ENCODE assay signal across 8 cellular contexts in genomic region chr19:4457654-4458406, GRCh38. TPM values are rescaled to one million over a fixed set of nuclear protein-coding genes. Genes with fewer than 3 reads are reported as not detected.
DNase-seq lines count a peak whose midpoint lies in the region; ATAC-seq, FAIRE-seq and TF ChIP-seq lines count a peak whose summit lies in the region.

A gene with protein sequence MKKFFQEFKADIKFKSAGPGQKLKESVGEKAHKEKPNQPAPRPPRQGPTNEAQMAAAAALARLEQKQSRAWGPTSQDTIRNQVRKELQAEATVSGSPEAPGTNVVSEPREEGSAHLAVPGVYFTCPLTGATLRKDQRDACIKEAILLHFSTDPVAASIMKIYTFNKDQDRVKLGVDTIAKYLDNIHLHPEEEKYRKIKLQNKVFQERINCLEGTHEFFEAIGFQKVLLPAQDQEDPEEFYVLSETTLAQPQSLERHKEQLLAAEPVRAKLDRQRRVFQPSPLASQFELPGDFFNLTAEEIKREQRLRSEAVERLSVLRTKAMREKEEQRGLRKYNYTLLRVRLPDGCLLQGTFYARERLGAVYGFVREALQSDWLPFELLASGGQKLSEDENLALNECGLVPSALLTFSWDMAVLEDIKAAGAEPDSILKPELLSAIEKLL (minus strand): TSS chr19:4457794. CDS start chr19:4457697, 97 bp downstream.

- no TSS peak for BruUV-seq in mammary epithelial cell (replicated peaks; lab: Mats Ljungman, UMichigan)

- 18% methylated on average over 38 of the region's 52 CpGs for WGBS in A549 (ENCODE audit: missing lambda C conversion rate)
- 9% methylated on average over 31 of the region's 52 CpGs for WGBS in mammary epithelial cell (ENCODE audit: low coverage, missing lambda C conversion rate)
- 8 to 13% (median 11%) methylated on average over 49 to 52 of the region's 52 CpGs for WGBS in small intestine, 3 donors

- H3K27me3 ChIP-seq in WERI-Rb-1 (ENCODE audit: insufficient read depth, low read depth, severe bottlenecking) = no peaks in the 10 kb centered on the region
- H3K27me3 ChIP-seq in mammary epithelial cell (ENCODE audit: insufficient read depth, low read length) = no peaks in the 10 kb centered on the region
- H3K27me3 ChIP-seq in small intestine (ENCODE audit: control insufficient read depth in 2 of 2, insufficient read depth in 2 of 2, low read length in 2 of 2) = no peaks in the 10 kb centered on the region

- H4K20me1 ChIP-seq in mammary epithelial cell (ENCODE audit: insufficient read depth, low read length) = no peaks in the 10 kb centered on the region

- H3K36me3 ChIP-seq in WERI-Rb-1 (peaks cover 20% of the 10 kb centered on the region), mammary epithelial cell (ENCODE audit: insufficient read depth, low read length) (peaks cover 2% of the 10 kb centered on the region), small intestine (ENCODE audit: control insufficient read depth in 2 of 2, insufficient read depth in 2 of 2, low read length in 2 of 2) (peaks cover 5 to 9% of the 10 kb centered on the region in 2 donors)

- dilution Hi-C loops in mammary epithelial cell (cut with HindIII; ENCODE audit: low sequenced_read_pairs) = loop anchor here (5.0 kb wide), 1 partner anchor 91 kb away; no protein-coding TSS in a partner anchor

- FAIRE-seq in A549 (lab: Jason Lieb, UNC) = no peak
- no peak for FAIRE-seq in small intestine (lab: Jason Lieb, UNC)

- H3K9me3 ChIP-seq in A549 (no peaks in the 10 kb centered on the region), WERI-Rb-1 (ENCODE audit: severe bottlenecking) (no peaks in the 10 kb centered on the region), mammary epithelial cell (replicated peaks; ENCODE audit: insufficient read depth, low read length) (no peaks in the 10 kb centered on the region), small intestine (ENCODE audit: control insufficient read depth, low read depth) (no peaks in the 10 kb centered on the region)

- POLR2A ChIA-PET in A549 (lab: Yijun Ruan, JAX) = interaction anchor here (0.7 to 1.2 kb wide), 4 partner anchors 13 to 254 kb away, joined by 3 to 8 read pairs (median 3); no protein-coding TSS in a partner anchor

- peak; percentile 84 to 89 for ATAC-seq in A549
- ATAC-seq in GM18870 (IDR thresholded peaks at IDR 0.05; ENCODE audit: unreplicated experiment) = peak; percentile 82
- ATAC-seq in HG03139 (IDR thresholded peaks at IDR 0.05; ENCODE audit: unreplicated experiment) = peak; percentile 73

- H3K4me3 ChIP-seq in A549 = peak within 1 kb of the TSS; percentile 56
- peak within 1 kb of the TSS; percentile 66 for H3K4me3 ChIP-seq in WERI-Rb-1 (ENCODE audit: low read depth, low read length)
- peak within 1 kb of the TSS; percentile 72 to 88 (median 80) for H3K4me3 ChIP-seq in mammary epithelial cell (replicated peaks in 1 of 3; ENCODE audit: insufficient read depth in 1 of 3, low read depth in 2 of 3, low read length in 3 of 3)
- H3K4me3 ChIP-seq in small intestine (ENCODE audit: low read depth in 1 of 2, low read length in 2 of 2) = peak within 1 kb of the TSS; percentile 84 to 87

- no peak; the same call in 1 of the 2 replicates for TF ChIP-seq POLR2A in A549 (IDR thresholded peaks at IDR 0.05; ENCODE audit: low read length)

- H3K4me1 ChIP-seq in A549 (peaks cover 14% of the 10 kb centered on the region; the same call in 2 of the 3 replicates), mammary epithelial cell (ENCODE audit: insufficient read depth, low read length) (peaks cover 22% of the 10 kb centered on the region), small intestine (ENCODE audit: control insufficient read depth in 2 of 2, insufficient read depth in 1 of 2, low read depth in 1 of 2, low read length in 1 of 2) (peaks cover 0 to 4% of the 10 kb centered on the region in 2 donors)

- CTCF ChIA-PET in A549 (lab: Yijun Ruan, JAX) (interaction anchor here (0.7 kb wide), 1 partner anchor 13 kb away, joined by 3 read pairs; no protein-coding TSS in a partner anchor), mammary epithelial cell (lab: Charles Lee; ENCODE audit: low non-redundant PET) (no interaction called here)

- H2AFZ ChIP-seq in mammary epithelial cell (ENCODE audit: low read depth, low read length) = peak within 1 kb of the TSS; percentile 82

- DNase-seq in A549 (ENCODE audit: low read depth in 1 of 2, low spot score in 1 of 2) (peak; percentile 92 to 98), NCI-H2227 (lab: John Stamatoyannopoulos, UW; ENCODE audit: unreplicated experiment) (peak; percentile 98), WERI-Rb-1 (peak; percentile 97), mammary epithelial cell (peak; percentile 96), iPS-NIHi11 (ENCODE audit: low spot score) (peak; percentile 98), small intestine (peak; percentile 98)

- TF ChIP-seq CTCF in A549 (IDR thresholded peaks at IDR 0.05) = no peak
- no peak for TF ChIP-seq CTCF in WERI-Rb-1 (IDR thresholded peaks at IDR 0.05; ENCODE audit: low read depth, low read length)
- TF ChIP-seq CTCF in mammary epithelial cell (conservative IDR thresholded peaks at IDR 0.05 in 1 of 2, IDR thresholded peaks at IDR 0.05 in 1 of 2; ENCODE audit: extremely low read depth in 1 of 2, insufficient read depth in 1 of 2, low read depth in 1 of 2, low read length in 2 of 2) = no peak

- H3K79me2 ChIP-seq in mammary epithelial cell (ENCODE audit: insufficient read depth, low read length) = peaks cover 31% of the 10 kb centered on the region

- no peak for TF ChIP-seq RAD21 in A549 (conservative IDR thresholded peaks at IDR 0.05 in 1 of 2, IDR thresholded peaks at IDR 0.05 in 1 of 2)

- peak within 1 kb of the TSS; percentile 95 for H3K4me2 ChIP-seq in A549
- peak within 1 kb of the TSS; percentile 72 for H3K4me2 ChIP-seq in mammary epithelial cell (ENCODE audit: insufficient read depth, low read depth, low read length)

- in situ Hi-C loops in mammary epithelial cell (cut with MboI; ENCODE audit: low sequenced_read_pairs in 2 of 2) = no loop called here

- no peak for TF ChIP-seq EP300 in A549 (IDR thresholded peaks at IDR 0.05)

- H3K9ac ChIP-seq in mammary epithelial cell (ENCODE audit: insufficient read depth, low read length) = peak within 1 kb of the TSS; percentile 83

- H3K27ac ChIP-seq in A549 = peak within 1 kb of the TSS; percentile 81 to 96
- peak within 1 kb of the TSS; percentile 94 for H3K27ac ChIP-seq in WERI-Rb-1
- H3K27ac ChIP-seq in mammary epithelial cell (ENCODE audit: insufficient read depth, low read depth, low read length) = peak within 1 kb of the TSS; percentile 48
- peak within 1 kb of the TSS; percentile 55 to 72 for H3K27ac ChIP-seq in small intestine (ENCODE audit: low read depth in 1 of 2, low read length in 1 of 2)

- intact Hi-C loops in mammary epithelial cell (cut with micrococcal nuclease) = loop anchor here (1.0 kb wide), 1 partner anchor 13 kb away; no protein-coding TSS in a partner anchor

TF ChIP-seq in A549, 52 proteins besides CTCF, POLR2A, EP300 and RAD21:
- peak; percentile 77 for TF ChIP-seq MAX (IDR thresholded peaks at IDR 0.05)
- TF ChIP-seq ZNF302 (CRISPR knock-in tag; IDR thresholded peaks at IDR 0.05) = no peak
- TF ChIP-seq, protein P1, sequence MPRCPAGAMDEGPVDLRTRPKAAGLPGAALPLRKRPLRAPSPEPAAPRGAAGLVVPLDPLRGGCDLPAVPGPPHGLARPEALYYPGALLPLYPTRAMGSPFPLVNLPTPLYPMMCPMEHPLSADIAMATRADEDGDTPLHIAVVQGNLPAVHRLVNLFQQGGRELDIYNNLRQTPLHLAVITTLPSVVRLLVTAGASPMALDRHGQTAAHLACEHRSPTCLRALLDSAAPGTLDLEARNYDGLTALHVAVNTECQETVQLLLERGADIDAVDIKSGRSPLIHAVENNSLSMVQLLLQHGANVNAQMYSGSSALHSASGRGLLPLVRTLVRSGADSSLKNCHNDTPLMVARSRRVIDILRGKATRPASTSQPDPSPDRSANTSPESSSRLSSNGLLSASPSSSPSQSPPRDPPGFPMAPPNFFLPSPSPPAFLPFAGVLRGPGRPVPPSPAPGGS (IDR thresholded peaks at IDR 0.05) = 0 out of 3 replicates have a peak, but pooled peaks have one; percentile 29
- TF ChIP-seq, protein P2, sequence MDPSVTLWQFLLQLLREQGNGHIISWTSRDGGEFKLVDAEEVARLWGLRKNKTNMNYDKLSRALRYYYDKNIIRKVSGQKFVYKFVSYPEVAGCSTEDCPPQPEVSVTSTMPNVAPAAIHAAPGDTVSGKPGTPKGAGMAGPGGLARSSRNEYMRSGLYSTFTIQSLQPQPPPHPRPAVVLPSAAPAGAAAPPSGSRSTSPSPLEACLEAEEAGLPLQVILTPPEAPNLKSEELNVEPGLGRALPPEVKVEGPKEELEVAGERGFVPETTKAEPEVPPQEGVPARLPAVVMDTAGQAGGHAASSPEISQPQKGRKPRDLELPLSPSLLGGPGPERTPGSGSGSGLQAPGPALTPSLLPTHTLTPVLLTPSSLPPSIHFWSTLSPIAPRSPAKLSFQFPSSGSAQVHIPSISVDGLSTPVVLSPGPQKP (IDR thresholded peaks at IDR 0.05; ENCODE audit: low read depth, low read length) = 0 out of 2 replicates have a peak, but pooled peaks have one; percentile 8
- TF ChIP-seq JUN (IDR thresholded peaks at IDR 0.05) = peak in 1 of 2 experiments; percentile 65; a peak in 2 of 5 replicates
- TF ChIP-seq USF2 (IDR thresholded peaks at IDR 0.05) = peak; percentile 77
- TF ChIP-seq NR3C1 (IDR thresholded peaks at IDR 0.05) = no peak
- TF ChIP-seq HOXB5 (CRISPR knock-in tag; IDR thresholded peaks at IDR 0.05) = no peak

RNA-seq across cellular contexts. Expression of the gene that starts here (rescaled TPM):
- polyA plus RNA-seq in A549 (2011; rRNA removed) (19.9 and 23.0 TPM in 2 replicates), A549 (2017; fragmentation: RNase III; extraction: RNeasy Plus Mini Kit Qiagen cat#74134 plus additional on column Dnase treatment) (27.4 to 32.7 TPM (median 31.6 TPM) in 3 replicates), mammary epithelial cell (56.4 TPM), small intestine (100 to 1,000 TPM in 2 of 3 donors, 10 to 100 TPM in 1; 82.7 to 194 (median 157) TPM)
- 40.4 and 48.2 TPM in 2 replicates for polyA plus RNA-seq in A549 (2012; cell fraction: cytosol; rRNA removed)
- polyA plus RNA-seq in A549 (2012; cell fraction: nucleus; rRNA removed) = 57.3 and 59.8 TPM in 2 replicates
- polyA minus RNA-seq in A549 (2011; rRNA and poly(A)+ RNA removed) = 20.0 and 22.9 TPM in 2 replicates
- total RNA-seq in mammary epithelial cell = 10 to 100 TPM; 81.0 to 87.7 TPM
- 11.1 TPM for polyA minus RNA-seq in mammary epithelial cell

Comparison
In these comparisons a context has a peak if more than half of its experiments do, and no peak if none do; other contexts are left out.
1. Peak in every context shown above with its lines: DNase-seq, ATAC-seq, H3K4me3 ChIP-seq and H3K27ac ChIP-seq.